In genomic region chr2:144414324-144414845, GRCh38 we compare ENCODE assay signal across 8 cellular contexts.
A peak's percentile ranks its signal among the peaks of the same experiment; 100 is the strongest.
DNase-seq lines count a peak whose midpoint lies in the region; ATAC-seq and TF ChIP-seq lines count a peak whose summit lies in the region.

No MANE protein-coding gene starts in this region.

- DNase-seq in CD8-positive, alpha-beta memory T cell: no peak
- DNase-seq in OCI-M1 (lab: John Stamatoyannopoulos, UW) (peak; percentile 45), fibroblast of mammary gland (ENCODE audit: low read depth) (peak; percentile 99), epidermal melanocyte (ENCODE audit: insufficient read length, low spot score) (no peak), NCI-H2227 (lab: John Stamatoyannopoulos, UW; ENCODE audit: unreplicated experiment) (no peak), NCI-H345 (lab: John Stamatoyannopoulos, UW) (no peak)
- peak in 1 of 2 donors; percentile 16 for DNase-seq in stimulated activated naive CD8-positive, alpha-beta T cell treated with anti-CD3 and anti-CD28 coated beads, Interleukin-15, amount 100 ng/mL, for 72 hours

- no peaks in the 10 kb centered on the region for H3K9me3 ChIP-seq in CD8-positive, alpha-beta memory T cell (ENCODE audit: low read length)

- no peaks in the 10 kb centered on the region for H3K27me3 Mint-ChIP-seq in CD8-positive, alpha-beta memory T cell
- no peaks in the 10 kb centered on the region for H3K27me3 Mint-ChIP-seq in stimulated activated naive CD8-positive, alpha-beta T cell treated with anti-CD3 and anti-CD28 coated beads, Interleukin-15, amount 100 ng/mL, for 72 hours

- CTCF ChIA-PET in CD8-positive, alpha-beta memory T cell (lab: Charles Lee): no interaction called here

- no peaks in the 10 kb centered on the region for H3K4me1 ChIP-seq in CD8-positive, alpha-beta memory T cell (ENCODE audit: insufficient read depth, low read length)

- H3K4me1 Mint-ChIP-seq in CD8-positive, alpha-beta memory T cell: peaks cover 18 to 30% (median 24%) of the 10 kb centered on the region in 3 donors
- H3K4me1 Mint-ChIP-seq in stimulated activated naive CD8-positive, alpha-beta T cell treated with anti-CD3 and anti-CD28 coated beads, Interleukin-15, amount 100 ng/mL, for 72 hours: peaks cover 25% of the 10 kb centered on the region

- no peak overlapping the region for H3K27ac ChIP-seq in CD8-positive, alpha-beta memory T cell (ENCODE audit: low read depth, low read length)

- no peak for TF ChIP-seq CTCF in fibroblast of mammary gland (conservative IDR thresholded peaks at IDR 0.05; ENCODE audit: control insufficient read depth, insufficient read depth, low read depth, low read length)

- H3K27me3 ChIP-seq in CD8-positive, alpha-beta memory T cell (ENCODE audit: insufficient read depth, low read length, poor library complexity, severe bottlenecking): no peaks in the 10 kb centered on the region

- POLR2A ChIA-PET in CD8-positive, alpha-beta memory T cell (lab: Charles Lee): no interaction called here

- no peak overlapping the region for H3K4me3 ChIP-seq in CD8-positive, alpha-beta memory T cell (ENCODE audit: low read length)
- no peak overlapping the region for H3K4me3 ChIP-seq in fibroblast of mammary gland (ENCODE audit: control insufficient read depth, low read depth, low read length)

- peak overlapping the region in 6 of 8 donors; percentile 8 to 87 (median 42) for H3K27ac Mint-ChIP-seq in CD8-positive, alpha-beta memory T cell
- H3K27ac Mint-ChIP-seq in stimulated activated naive CD8-positive, alpha-beta T cell treated with anti-CD3 and anti-CD28 coated beads, Interleukin-15, amount 100 ng/mL, for 72 hours: no peak overlapping the region

- H3K36me3 ChIP-seq in CD8-positive, alpha-beta memory T cell (ENCODE audit: insufficient read depth, low read length): no peaks in the 10 kb centered on the region

- H3K36me3 Mint-ChIP-seq in CD8-positive, alpha-beta memory T cell: peaks cover 6 to 14% (median 10%) of the 10 kb centered on the region in 3 donors

- peak; percentile 83 for ATAC-seq in GM21529 (IDR thresholded peaks at IDR 0.05; ENCODE audit: unreplicated experiment)
- peak; percentile 98 for ATAC-seq in stimulated activated naive CD8-positive, alpha-beta T cell treated with anti-CD3 and anti-CD28 coated beads, Interleukin-15, amount 100 ng/mL, for 72 hours

- peaks cover 0 to 4% (median 2%) of the 10 kb centered on the region in 5 donors for H3K9me3 Mint-ChIP-seq in CD8-positive, alpha-beta memory T cell
- H3K9me3 Mint-ChIP-seq in stimulated activated naive CD8-positive, alpha-beta T cell treated with anti-CD3 and anti-CD28 coated beads, Interleukin-15, amount 100 ng/mL, for 72 hours: peaks cover 4 to 5% of the 10 kb centered on the region in 2 donors

- peak overlapping the region in 6 of 7 donors; percentile 8 to 77 (median 46) for H3K4me3 Mint-ChIP-seq in CD8-positive, alpha-beta memory T cell
- H3K4me3 Mint-ChIP-seq in stimulated activated naive CD8-positive, alpha-beta T cell treated with anti-CD3 and anti-CD28 coated beads, Interleukin-15, amount 100 ng/mL, for 72 hours: peak overlapping the region in 1 of 2 donors; percentile 8

Comparison
In these comparisons a context has a peak if more than half of its experiments do, and no peak if none do; other contexts are left out.
1. DNase-seq: peak in OCI-M1 (single experiment) and fibroblast of mammary gland (single experiment); none in CD8-positive, alpha-beta memory T cell (0 of 5), epidermal melanocyte (single experiment), NCI-H2227 (single experiment) and NCI-H345 (single experiment).
2. H3K27ac Mint-ChIP-seq: peak in CD8-positive, alpha-beta memory T cell (6 of 8); none in stimulated activated naive CD8-positive, alpha-beta T cell treated with anti-CD3 and anti-CD28 coated beads, Interleukin-15, amount 100 ng/mL, for 72 hours (0 of 2).